In the genomic region with DNA sequence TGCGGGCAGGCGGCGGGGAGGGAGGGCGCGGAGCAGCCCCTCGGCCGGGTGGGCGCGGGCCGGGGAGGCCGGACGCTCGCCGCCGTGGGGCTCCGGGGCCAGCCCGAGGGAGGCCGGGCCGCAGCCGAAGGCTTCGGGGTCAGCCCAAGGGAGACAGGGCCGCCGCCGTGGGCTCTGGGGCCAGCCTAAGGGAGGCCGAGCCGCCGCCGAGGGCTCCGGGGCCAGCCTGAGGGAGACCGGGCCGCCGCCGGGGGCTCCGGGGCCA, we compare ENCODE assay signal across 8 cellular contexts.
A peak's percentile ranks its signal among the peaks of the same experiment; 100 is the strongest.
DNase-seq lines count a peak whose midpoint lies in the region; ATAC-seq and TF ChIP-seq lines count a peak whose summit lies in the region.

No MANE protein-coding gene starts in this region.

- no peaks in the 10 kb centered on the region for H3K36me3 ChIP-seq in muscle layer of colon (ENCODE audit: insufficient read depth, low read length)

- TF ChIP-seq CTCF in AG09309 (IDR thresholded peaks at IDR 0.05; ENCODE audit: control insufficient read depth, insufficient read depth, low read depth, low read length, missing control alignments) = no peak
- TF ChIP-seq CTCF in coronary artery (IDR thresholded peaks at IDR 0.05) = no peak

- no peak for DNase-seq in AG09309 (ENCODE audit: low read depth)
- no peak for DNase-seq in coronary artery (ENCODE audit: low spot score)
- no peak for DNase-seq in middle frontal gyrus (ENCODE audit: extremely low spot score, low spot score)
- no peak for DNase-seq in RPMI8226

- peak overlapping the region; percentile 74 for H3K9ac ChIP-seq in muscle layer of colon (ENCODE audit: low read length)

- H3K4me3 ChIP-seq in AG09309 (ENCODE audit: control insufficient read depth, low read depth, low read length) (peak overlapping the region; percentile 93), coronary artery (peak overlapping the region; percentile 100), muscle layer of colon (ENCODE audit: low read depth in 1 of 2, low read length in 2 of 2) (peak overlapping the region; percentile 72 to 86)

- peaks cover 22% of the 10 kb centered on the region for H3K4me1 ChIP-seq in muscle layer of colon (ENCODE audit: insufficient read depth, low read length)

- H3K27ac ChIP-seq in coronary artery (peak overlapping the region; percentile 99 to 100), muscle layer of colon (ENCODE audit: low read depth, low read length) (peak overlapping the region; percentile 94)

- peak; percentile 22 for ATAC-seq in HG03571 (IDR thresholded peaks at IDR 0.05; ENCODE audit: unreplicated experiment)
- no peak for ATAC-seq in GM19455 (IDR thresholded peaks at IDR 0.05; ENCODE audit: unreplicated experiment)
- no peak for ATAC-seq in HG03460 (IDR thresholded peaks at IDR 0.05; ENCODE audit: unreplicated experiment)

- H3K9me3 ChIP-seq in muscle layer of colon (ENCODE audit: low read length) = no peaks in the 10 kb centered on the region

- H3K27me3 ChIP-seq in muscle layer of colon (ENCODE audit: control insufficient read depth in 1 of 2, insufficient read depth in 2 of 2, low read length in 2 of 2) = no peaks in the 10 kb centered on the region
